Comparison of ENCODE assay signal across 1 cellular context in the genomic region with DNA sequence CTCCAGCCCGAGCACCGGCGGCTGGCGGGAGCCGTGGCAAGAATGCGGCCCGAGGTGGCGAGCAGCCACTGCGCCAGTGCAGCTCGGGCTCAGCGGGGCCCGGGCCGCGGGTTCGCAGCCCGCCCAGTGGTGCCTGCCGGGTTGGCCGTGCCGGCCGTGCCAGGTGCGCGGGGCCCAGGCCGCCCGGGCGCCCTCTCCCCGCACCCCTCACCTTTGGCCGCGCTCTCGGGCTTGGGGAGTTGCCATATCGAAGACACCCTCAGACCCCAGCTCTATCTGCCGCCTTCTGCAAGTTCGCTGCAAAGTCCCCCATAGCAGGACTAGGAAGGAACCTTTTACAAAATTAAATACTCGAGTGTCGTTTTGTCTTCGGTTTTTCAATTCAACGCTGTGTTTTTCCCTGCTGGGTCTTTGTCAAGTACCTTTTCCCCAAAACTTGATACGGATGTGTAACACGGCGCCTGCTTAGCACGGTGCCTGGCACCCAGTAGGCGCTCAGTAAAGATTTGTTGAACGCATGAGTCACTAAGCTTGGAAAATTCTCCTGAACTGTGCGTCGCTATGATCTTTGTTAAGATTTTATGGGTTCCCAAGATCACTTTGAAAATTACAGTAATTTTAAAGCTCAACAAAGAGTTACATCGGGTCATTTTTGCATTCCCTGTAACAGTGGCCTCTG.
A peak's percentile ranks its signal among the peaks of the same experiment; 100 is the strongest.
TF ChIP-seq lines count a peak whose summit lies in the region.

No MANE protein-coding gene starts in this region.

TF ChIP-seq in HepG2, 621 proteins besides CTCF, POLR2A, EP300 and RAD21 (continued from another document and continues in another):
- TF ChIP-seq, protein P1, sequence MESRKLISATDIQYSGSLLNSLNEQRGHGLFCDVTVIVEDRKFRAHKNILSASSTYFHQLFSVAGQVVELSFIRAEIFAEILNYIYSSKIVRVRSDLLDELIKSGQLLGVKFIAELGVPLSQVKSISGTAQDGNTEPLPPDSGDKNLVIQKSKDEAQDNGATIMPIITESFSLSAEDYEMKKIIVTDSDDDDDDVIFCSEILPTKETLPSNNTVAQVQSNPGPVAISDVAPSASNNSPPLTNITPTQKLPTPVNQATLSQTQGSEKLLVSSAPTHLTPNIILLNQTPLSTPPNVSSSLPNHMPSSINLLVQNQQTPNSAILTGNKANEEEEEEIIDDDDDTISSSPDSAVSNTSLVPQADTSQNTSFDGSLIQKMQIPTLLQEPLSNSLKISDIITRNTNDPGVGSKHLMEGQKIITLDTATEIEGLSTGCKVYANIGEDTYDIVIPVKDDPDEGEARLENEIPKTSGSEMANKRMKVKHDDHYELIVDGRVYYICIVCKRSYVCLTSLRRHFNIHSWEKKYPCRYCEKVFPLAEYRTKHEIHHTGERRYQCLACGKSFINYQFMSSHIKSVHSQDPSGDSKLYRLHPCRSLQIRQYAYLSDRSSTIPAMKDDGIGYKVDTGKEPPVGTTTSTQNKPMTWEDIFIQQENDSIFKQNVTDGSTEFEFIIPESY (CRISPR knock-in tag; IDR thresholded peaks at IDR 0.05), result no peak
- TF ChIP-seq SNAPC2 (CRISPR knock-in tag; IDR thresholded peaks at IDR 0.05), result no peak
- no peak for TF ChIP-seq ZNF670 (CRISPR knock-in tag; IDR thresholded peaks at IDR 0.05; ENCODE audit: borderline replicate concordance)
- no peak for TF ChIP-seq FOXP4 (CRISPR knock-in tag; IDR thresholded peaks at IDR 0.05)
- TF ChIP-seq TAF15 (IDR thresholded peaks at IDR 0.05; ENCODE audit: low read depth, low read length, poor library complexity, severe bottlenecking), result no peak
- TF ChIP-seq TBP (CRISPR knock-in tag; IDR thresholded peaks at IDR 0.05), result no peak
- no peak for TF ChIP-seq JUNB (CRISPR knock-in tag; IDR thresholded peaks at IDR 0.05; ENCODE audit: borderline replicate concordance)
- TF ChIP-seq ZFX (CRISPR knock-in tag; IDR thresholded peaks at IDR 0.05; ENCODE audit: low read depth), result peak; percentile 61
- TF ChIP-seq, protein P2, sequence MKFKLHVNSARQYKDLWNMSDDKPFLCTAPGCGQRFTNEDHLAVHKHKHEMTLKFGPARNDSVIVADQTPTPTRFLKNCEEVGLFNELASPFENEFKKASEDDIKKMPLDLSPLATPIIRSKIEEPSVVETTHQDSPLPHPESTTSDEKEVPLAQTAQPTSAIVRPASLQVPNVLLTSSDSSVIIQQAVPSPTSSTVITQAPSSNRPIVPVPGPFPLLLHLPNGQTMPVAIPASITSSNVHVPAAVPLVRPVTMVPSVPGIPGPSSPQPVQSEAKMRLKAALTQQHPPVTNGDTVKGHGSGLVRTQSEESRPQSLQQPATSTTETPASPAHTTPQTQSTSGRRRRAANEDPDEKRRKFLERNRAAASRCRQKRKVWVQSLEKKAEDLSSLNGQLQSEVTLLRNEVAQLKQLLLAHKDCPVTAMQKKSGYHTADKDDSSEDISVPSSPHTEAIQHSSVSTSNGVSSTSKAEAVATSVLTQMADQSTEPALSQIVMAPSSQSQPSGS (CRISPR knock-in tag; IDR thresholded peaks at IDR 0.05), result no peak
- TF ChIP-seq, protein P3, sequence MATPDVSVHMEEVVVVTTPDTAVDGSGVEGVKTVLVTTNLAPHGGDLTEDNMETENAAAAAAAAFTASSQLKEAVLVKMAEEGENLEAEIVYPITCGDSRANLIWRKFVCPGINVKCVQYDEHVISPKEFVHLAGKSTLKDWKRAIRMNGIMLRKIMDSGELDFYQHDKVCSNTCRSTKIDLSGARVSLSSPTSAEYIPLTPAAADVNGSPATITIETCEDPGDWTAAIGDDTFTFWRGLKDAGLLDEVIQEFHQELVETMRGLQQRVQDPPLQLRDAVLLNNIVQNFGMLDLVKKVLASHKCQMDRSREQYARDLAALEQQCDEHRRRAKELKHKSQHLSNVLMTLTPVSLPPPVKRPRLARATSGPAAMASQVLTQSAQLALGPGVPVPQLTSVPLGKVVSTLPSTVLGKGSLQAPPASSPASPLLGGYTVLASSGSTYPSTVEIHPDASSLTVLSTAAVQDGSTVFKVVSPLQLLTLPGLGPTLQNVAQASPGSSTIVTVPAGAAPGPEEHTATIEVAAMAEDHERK (CRISPR knock-in tag; IDR thresholded peaks at IDR 0.05; ENCODE audit: low read depth), result no peak
- TF ChIP-seq POLR2G (IDR thresholded peaks at IDR 0.05; ENCODE audit: low read depth, low read length), result no peak
- TF ChIP-seq REXO4 (CRISPR knock-in tag; IDR thresholded peaks at IDR 0.05; ENCODE audit: borderline replicate concordance), result no peak; the same call in 1 of the 2 replicates
- no peak for TF ChIP-seq ZNF343 (CRISPR knock-in tag; IDR thresholded peaks at IDR 0.05)
- TF ChIP-seq DR1 (CRISPR knock-in tag; IDR thresholded peaks at IDR 0.05), result no peak
- TF ChIP-seq, protein P4, sequence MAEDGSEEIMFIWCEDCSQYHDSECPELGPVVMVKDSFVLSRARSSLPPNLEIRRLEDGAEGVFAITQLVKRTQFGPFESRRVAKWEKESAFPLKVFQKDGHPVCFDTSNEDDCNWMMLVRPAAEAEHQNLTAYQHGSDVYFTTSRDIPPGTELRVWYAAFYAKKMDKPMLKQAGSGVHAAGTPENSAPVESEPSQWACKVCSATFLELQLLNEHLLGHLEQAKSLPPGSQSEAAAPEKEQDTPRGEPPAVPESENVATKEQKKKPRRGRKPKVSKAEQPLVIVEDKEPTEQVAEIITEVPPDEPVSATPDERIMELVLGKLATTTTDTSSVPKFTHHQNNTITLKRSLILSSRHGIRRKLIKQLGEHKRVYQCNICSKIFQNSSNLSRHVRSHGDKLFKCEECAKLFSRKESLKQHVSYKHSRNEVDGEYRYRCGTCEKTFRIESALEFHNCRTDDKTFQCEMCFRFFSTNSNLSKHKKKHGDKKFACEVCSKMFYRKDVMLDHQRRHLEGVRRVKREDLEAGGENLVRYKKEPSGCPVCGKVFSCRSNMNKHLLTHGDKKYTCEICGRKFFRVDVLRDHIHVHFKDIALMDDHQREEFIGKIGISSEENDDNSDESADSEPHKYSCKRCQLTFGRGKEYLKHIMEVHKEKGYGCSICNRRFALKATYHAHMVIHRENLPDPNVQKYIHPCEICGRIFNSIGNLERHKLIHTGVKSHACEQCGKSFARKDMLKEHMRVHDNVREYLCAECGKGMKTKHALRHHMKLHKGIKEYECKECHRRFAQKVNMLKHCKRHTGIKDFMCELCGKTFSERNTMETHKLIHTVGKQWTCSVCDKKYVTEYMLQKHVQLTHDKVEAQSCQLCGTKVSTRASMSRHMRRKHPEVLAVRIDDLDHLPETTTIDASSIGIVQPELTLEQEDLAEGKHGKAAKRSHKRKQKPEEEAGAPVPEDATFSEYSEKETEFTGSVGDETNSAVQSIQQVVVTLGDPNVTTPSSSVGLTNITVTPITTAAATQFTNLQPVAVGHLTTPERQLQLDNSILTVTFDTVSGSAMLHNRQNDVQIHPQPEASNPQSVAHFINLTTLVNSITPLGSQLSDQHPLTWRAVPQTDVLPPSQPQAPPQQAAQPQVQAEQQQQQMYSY (CRISPR knock-in tag; IDR thresholded peaks at IDR 0.05), result no peak
- no peak for TF ChIP-seq SSRP1 (CRISPR knock-in tag; IDR thresholded peaks at IDR 0.05)
- TF ChIP-seq NFKB2 (CRISPR knock-in tag; IDR thresholded peaks at IDR 0.05; ENCODE audit: borderline replicate concordance), result peak; percentile 12; the same call in 1 of the 2 replicates
- TF ChIP-seq ZFP82 (CRISPR knock-in tag; IDR thresholded peaks at IDR 0.05; ENCODE audit: borderline replicate concordance), result peak; percentile 66; the same call in 1 of the 2 replicates
- TF ChIP-seq, protein P5, sequence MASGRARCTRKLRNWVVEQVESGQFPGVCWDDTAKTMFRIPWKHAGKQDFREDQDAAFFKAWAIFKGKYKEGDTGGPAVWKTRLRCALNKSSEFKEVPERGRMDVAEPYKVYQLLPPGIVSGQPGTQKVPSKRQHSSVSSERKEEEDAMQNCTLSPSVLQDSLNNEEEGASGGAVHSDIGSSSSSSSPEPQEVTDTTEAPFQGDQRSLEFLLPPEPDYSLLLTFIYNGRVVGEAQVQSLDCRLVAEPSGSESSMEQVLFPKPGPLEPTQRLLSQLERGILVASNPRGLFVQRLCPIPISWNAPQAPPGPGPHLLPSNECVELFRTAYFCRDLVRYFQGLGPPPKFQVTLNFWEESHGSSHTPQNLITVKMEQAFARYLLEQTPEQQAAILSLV (CRISPR knock-in tag; IDR thresholded peaks at IDR 0.05; ENCODE audit: borderline replicate concordance), result no peak
- no peak; the same call in 1 of the 2 replicates for TF ChIP-seq ZNF776 (CRISPR knock-in tag; IDR thresholded peaks at IDR 0.05)
- no peak for TF ChIP-seq FOXK2 (IDR thresholded peaks at IDR 0.05)
- no peak for TF ChIP-seq ZNF605 (CRISPR knock-in tag; IDR thresholded peaks at IDR 0.05)
- TF ChIP-seq ZNF768 (CRISPR knock-in tag; IDR thresholded peaks at IDR 0.05), result peak; percentile 75
- TF ChIP-seq, protein P6, sequence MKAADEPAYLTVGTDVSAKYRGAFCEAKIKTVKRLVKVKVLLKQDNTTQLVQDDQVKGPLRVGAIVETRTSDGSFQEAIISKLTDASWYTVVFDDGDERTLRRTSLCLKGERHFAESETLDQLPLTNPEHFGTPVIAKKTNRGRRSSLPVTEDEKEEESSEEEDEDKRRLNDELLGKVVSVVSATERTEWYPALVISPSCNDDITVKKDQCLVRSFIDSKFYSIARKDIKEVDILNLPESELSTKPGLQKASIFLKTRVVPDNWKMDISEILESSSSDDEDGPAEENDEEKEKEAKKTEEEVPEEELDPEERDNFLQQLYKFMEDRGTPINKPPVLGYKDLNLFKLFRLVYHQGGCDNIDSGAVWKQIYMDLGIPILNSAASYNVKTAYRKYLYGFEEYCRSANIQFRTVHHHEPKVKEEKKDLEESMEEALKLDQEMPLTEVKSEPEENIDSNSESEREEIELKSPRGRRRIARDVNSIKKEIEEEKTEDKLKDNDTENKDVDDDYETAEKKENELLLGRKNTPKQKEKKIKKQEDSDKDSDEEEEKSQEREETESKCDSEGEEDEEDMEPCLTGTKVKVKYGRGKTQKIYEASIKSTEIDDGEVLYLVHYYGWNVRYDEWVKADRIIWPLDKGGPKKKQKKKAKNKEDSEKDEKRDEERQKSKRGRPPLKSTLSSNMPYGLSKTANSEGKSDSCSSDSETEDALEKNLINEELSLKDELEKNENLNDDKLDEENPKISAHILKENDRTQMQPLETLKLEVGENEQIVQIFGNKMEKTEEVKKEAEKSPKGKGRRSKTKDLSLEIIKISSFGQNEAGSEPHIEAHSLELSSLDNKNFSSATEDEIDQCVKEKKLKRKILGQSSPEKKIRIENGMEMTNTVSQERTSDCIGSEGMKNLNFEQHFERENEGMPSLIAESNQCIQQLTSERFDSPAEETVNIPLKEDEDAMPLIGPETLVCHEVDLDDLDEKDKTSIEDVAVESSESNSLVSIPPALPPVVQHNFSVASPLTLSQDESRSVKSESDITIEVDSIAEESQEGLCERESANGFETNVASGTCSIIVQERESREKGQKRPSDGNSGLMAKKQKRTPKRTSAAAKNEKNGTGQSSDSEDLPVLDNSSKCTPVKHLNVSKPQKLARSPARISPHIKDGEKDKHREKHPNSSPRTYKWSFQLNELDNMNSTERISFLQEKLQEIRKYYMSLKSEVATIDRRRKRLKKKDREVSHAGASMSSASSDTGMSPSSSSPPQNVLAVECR (CRISPR knock-in tag; IDR thresholded peaks at IDR 0.05; ENCODE audit: borderline replicate concordance), result no peak
- no peak for TF ChIP-seq MED8 (CRISPR knock-in tag; IDR thresholded peaks at IDR 0.05; ENCODE audit: insufficient replicate concordance)
- no peak for TF ChIP-seq ZNF430 (CRISPR knock-in tag; IDR thresholded peaks at IDR 0.05)
- no peak for TF ChIP-seq TAF1 (CRISPR knock-in tag; IDR thresholded peaks at IDR 0.05)
- no peak for TF ChIP-seq THAP7 (CRISPR knock-in tag; IDR thresholded peaks at IDR 0.05)
- TF ChIP-seq ZNF34 (CRISPR knock-in tag; IDR thresholded peaks at IDR 0.05; ENCODE audit: borderline replicate concordance), result no peak
- 0 out of 2 replicates have a peak, but pooled peaks have one; percentile 7 for TF ChIP-seq SMARCC2 (IDR thresholded peaks at IDR 0.05)
- TF ChIP-seq ZNF660 (CRISPR knock-in tag; IDR thresholded peaks at IDR 0.05; ENCODE audit: borderline replicate concordance, low read depth), result no peak
- no peak for TF ChIP-seq ZNF616 (CRISPR knock-in tag; IDR thresholded peaks at IDR 0.05; ENCODE audit: low read depth)
- TF ChIP-seq KLF12 (CRISPR knock-in tag; IDR thresholded peaks at IDR 0.05; ENCODE audit: borderline replicate concordance), result no peak
- TF ChIP-seq CBX1 (IDR thresholded peaks at IDR 0.05; ENCODE audit: low read depth), result peak; percentile 26
- no peak for TF ChIP-seq THAP8 (CRISPR knock-in tag; IDR thresholded peaks at IDR 0.05; ENCODE audit: borderline replicate concordance)
- TF ChIP-seq HNRNPUL1 (IDR thresholded peaks at IDR 0.05; ENCODE audit: low read depth, low read length), result no peak
- TF ChIP-seq, protein P7, sequence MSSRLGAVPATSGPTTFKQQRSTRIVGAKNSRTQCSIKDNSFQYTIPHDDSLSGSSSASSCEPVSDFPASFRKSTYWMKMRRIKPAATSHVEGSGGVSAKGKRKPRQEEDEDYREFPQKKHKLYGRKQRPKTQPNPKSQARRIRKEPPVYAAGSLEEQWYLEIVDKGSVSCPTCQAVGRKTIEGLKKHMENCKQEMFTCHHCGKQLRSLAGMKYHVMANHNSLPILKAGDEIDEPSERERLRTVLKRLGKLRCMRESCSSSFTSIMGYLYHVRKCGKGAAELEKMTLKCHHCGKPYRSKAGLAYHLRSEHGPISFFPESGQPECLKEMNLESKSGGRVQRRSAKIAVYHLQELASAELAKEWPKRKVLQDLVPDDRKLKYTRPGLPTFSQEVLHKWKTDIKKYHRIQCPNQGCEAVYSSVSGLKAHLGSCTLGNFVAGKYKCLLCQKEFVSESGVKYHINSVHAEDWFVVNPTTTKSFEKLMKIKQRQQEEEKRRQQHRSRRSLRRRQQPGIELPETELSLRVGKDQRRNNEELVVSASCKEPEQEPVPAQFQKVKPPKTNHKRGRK (CRISPR knock-in tag; IDR thresholded peaks at IDR 0.05), result no peak
- no peak for TF ChIP-seq KLF15 (CRISPR knock-in tag; IDR thresholded peaks at IDR 0.05; ENCODE audit: borderline replicate concordance)
